Comparison of ENCODE assay signal across 7 cellular contexts in the genomic region with DNA sequence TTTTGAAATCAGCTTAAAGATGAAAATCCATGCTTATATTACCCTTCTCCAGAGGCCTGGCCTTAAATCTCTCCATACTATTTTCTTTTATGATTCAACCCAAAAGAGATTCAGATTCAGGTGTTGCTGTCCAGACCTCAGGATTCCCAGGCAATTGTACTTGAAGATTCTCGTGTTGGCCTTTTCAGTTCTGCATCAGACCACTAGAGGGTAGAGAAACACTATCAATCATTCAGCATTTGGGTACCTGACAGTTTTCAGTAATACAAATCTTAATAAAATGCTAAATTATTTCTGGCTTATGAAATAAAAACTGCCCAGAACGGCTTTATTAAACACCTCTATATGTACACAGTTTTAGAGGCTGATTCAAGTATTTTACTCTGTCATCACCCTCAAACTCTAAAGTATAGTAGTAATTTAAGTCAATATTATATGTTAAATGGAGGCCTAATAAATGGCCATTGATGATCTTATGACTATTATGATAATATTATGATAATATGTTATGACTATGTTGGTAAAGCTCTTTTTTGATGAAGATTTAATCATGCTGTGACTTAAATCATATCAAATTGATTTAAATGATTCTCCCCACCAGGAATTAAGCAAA.
DNase-seq lines count a peak whose midpoint lies in the region; ATAC-seq and TF ChIP-seq lines count a peak whose summit lies in the region.

No MANE protein-coding gene starts in this region.

- WGBS in upper lobe of left lung, 2 donors, result 2 to 8% methylated on average over 2 of the region's 2 CpGs

- TF ChIP-seq CTCF in upper lobe of left lung (IDR thresholded peaks at IDR 0.05), result peak; percentile 84 to 94 (median 89)

- no peak overlapping the region for H3K27ac ChIP-seq in upper lobe of left lung

- no peak for TF ChIP-seq EP300 in upper lobe of left lung (IDR thresholded peaks at IDR 0.05)

- no peaks in the 10 kb centered on the region for H3K9me3 ChIP-seq in upper lobe of left lung

- no peaks in the 10 kb centered on the region for H3K27me3 ChIP-seq in upper lobe of left lung

- TF ChIP-seq POLR2A in upper lobe of left lung (IDR thresholded peaks at IDR 0.05), result no peak

- ATAC-seq in GM19452 (IDR thresholded peaks at IDR 0.05; ENCODE audit: unreplicated experiment) (peak; percentile 72), left colon (peak; percentile 79), upper lobe of left lung (ENCODE audit: low FRiP score in 2 of 2) (peak in 1 of 2 donors; percentile 84)

- intact Hi-C loops in left colon (cut with DNase I, micrococcal nuclease), result loop anchor here (2.0 to 10.0 kb wide), 2 partner anchors 412 to 414 kb away; no protein-coding TSS in a partner anchor

- peak; percentile 67 for DNase-seq in Daoy (ENCODE audit: low read depth)
- peak; percentile 91 for DNase-seq in HT-29 (ENCODE audit: low spot score)
- peak; percentile 37 for DNase-seq in NOMO-1 treated with DMSO at 0.1 percent for 48 hours (lab: John Stamatoyannopoulos, UW; ENCODE audit: unreplicated experiment)
- peak; percentile 71 for DNase-seq in cerebellar cortex (ENCODE audit: low spot score)
- DNase-seq in left colon, result no peak
- no peak for DNase-seq in upper lobe of left lung

- no peaks in the 10 kb centered on the region for H3K36me3 ChIP-seq in upper lobe of left lung

- no peak overlapping the region for H3K4me3 ChIP-seq in upper lobe of left lung

- no peaks in the 10 kb centered on the region for H3K4me1 ChIP-seq in upper lobe of left lung

Comparison
In these comparisons a context has a peak if more than half of its experiments do, and no peak if none do; other contexts are left out.
1. DNase-seq: peak in Daoy (single experiment), HT-29 (single experiment), NOMO-1 treated with DMSO at 0.1 percent for 48 hours (single experiment) and cerebellar cortex (single experiment); none in left colon (0 of 2) and upper lobe of left lung (0 of 2).